In the genomic region with DNA sequence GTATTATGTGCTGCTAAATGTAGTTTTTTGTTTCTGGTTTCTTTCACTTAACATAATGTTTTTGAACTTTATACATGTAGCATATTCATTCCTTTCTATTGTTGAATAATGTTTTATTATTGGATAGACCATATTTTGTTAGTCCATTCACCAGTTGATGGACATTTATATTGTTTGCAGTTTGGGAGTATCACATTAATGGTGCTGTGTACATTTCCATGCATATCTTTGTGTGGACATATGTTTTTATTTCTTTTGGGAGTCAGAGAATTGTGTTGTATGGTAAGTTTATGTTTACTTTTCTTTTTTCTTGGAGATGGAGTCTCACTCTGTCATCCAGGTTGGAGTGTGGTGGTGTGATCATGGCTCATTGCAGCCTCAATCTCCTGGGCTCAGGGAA, we compare ENCODE assay signal across 38 cellular contexts.
"Had no signal": no experiment of that assay in that cellular context is flagged by ENCODE, and none has a peak within 500 bp of the region (broad histone marks: within the 10 kb centered on the region; RNA-seq: fewer than 3 reads in every experiment).

No MANE protein-coding gene starts in this region.

- H3K36me3 Mint-ChIP-seq: activated naive CD8-positive, alpha-beta T cell treated with anti-CD3 and anti-CD28 coated beads, Interleukin-2, amount 10 ng/mL, durations not matched to agents 7 days and 5 days had no signal

- H3K4me3 ChIP-seq: ascending aorta, cardiac muscle cell, PC-9 had no signal

- FAIRE-seq: RCC 7860 had no signal

- ATAC-seq: activated CD8-positive, alpha-beta T cell treated with anti-CD3 and anti-CD28 coated beads for 36 hours; Right ventricle myocardium inferior; SK-N-SH treated with all-trans-retinoic acid at 6 μM for 48 hours had no signal

- H3K36me3 ChIP-seq: ascending aorta, cardiac muscle cell had no signal

- H3K27ac Mint-ChIP-seq: activated B cell treated with CpG ODN at 0.5 μM for 24 hours; activated CD8-positive, alpha-beta T cell treated with anti-CD3 and anti-CD28 coated beads for 36 hours; activated naive CD4-positive, alpha-beta T cell treated with anti-CD3 and anti-CD28 coated beads, Interleukin-2, amount 50 U/mL, for 24 hours; activated naive CD8-positive, alpha-beta T cell treated with anti-CD3 and anti-CD28 coated beads, Interleukin-2, amount 10 ng/mL, durations not matched to agents 7 days and 5 days; activated T-helper 2 cell treated with anti-CD3 and anti-CD28 coated beads, Interferon-gamma antibody, Interleukin-2, Interleukin-4, amounts not matched to agents 10 μg/mL and 5 μg/mL and 100 μg/mL, durations not matched to agents 14 hours and 24 hours and 36 hours had no signal

- H3K9me3 Mint-ChIP-seq: activated CD8-positive, alpha-beta T cell treated with anti-CD3 and anti-CD28 coated beads for 36 hours; central memory CD8-positive, alpha-beta T cell had no signal

- H2AFZ ChIP-seq: PC-9 had no signal

- H3K27me3 Mint-ChIP-seq: activated B cell treated with CpG ODN at 0.5 μM for 24 hours; activated CD8-positive, alpha-beta T cell treated with anti-CD3 and anti-CD28 coated beads for 36 hours; activated naive CD4-positive, alpha-beta T cell treated with anti-CD3 and anti-CD28 coated beads, Interleukin-2, amount 50 U/mL, for 24 hours; activated naive CD8-positive, alpha-beta T cell treated with anti-CD3 and anti-CD28 coated beads, Interleukin-2, amount 10 ng/mL, durations not matched to agents 7 days and 5 days; central memory CD8-positive, alpha-beta T cell had no signal

- H3K4me1 Mint-ChIP-seq: activated naive CD4-positive, alpha-beta T cell treated with anti-CD3 and anti-CD28 coated beads, Interleukin-2, amount 50 U/mL, for 24 hours; activated naive CD8-positive, alpha-beta T cell treated with anti-CD3 and anti-CD28 coated beads, Interleukin-2, amount 10 ng/mL, durations not matched to agents 7 days and 5 days; central memory CD8-positive, alpha-beta T cell had no signal

- H3K27ac ChIP-seq: ascending aorta, cardiac muscle cell, PC-9, RWPE1, VCaP had no signal

- DNase-seq: activated B cell treated with CpG ODN at 0.5 μM for 24 hours; activated CD4-positive, alpha-beta T cell treated with anti-CD3 and anti-CD28 coated beads for 48 hours; activated CD4-positive, CD25-positive, alpha-beta regulatory T cell treated with anti-CD3 and anti-CD28 coated beads, Interleukin-2, amount 50 U/mL, for 72 hours; activated CD8-positive, alpha-beta T cell treated with anti-CD3 and anti-CD28 coated beads for 36 hours; activated gamma-delta T cell; activated naive CD4-positive, alpha-beta T cell treated with Interleukin-2 at 50 U/mL for 16 hours; activated naive CD8-positive, alpha-beta T cell treated with anti-CD3 and anti-CD28 coated beads, Interleukin-2, amount 10 ng/mL, durations not matched to agents 7 days and 5 days; activated T-cell treated with anti-CD3 and anti-CD28 coated beads, Interleukin-2, amount 50 U/mL, for 1 hour; amygdala; MM.1S; MV-4-11; NCI-H1092; NCI-H1417; NCI-H146; NCI-H187; NCI-H2029 treated with DMSO at 0.1 percent for 48 hours; NCI-H2107; NCI-H2171; NCI-H510A; NCI-H526; NCI-H748 treated with DMSO at 0.1 percent for 48 hours; NK-92 treated with Interleukin-12 subunit alpha and Interleukin-12 subunit beta, amount 100 ng/mL, for 24 hours; PC-9; SIG-M5; SW 1271; T-helper 1 cell; T-helper 2 cell; T-helper 9 cell had no signal

- H3K4me2 ChIP-seq: PC-9 had no signal

- H3K4me1 ChIP-seq: ascending aorta had no signal

- H3K27me3 ChIP-seq: ascending aorta, cardiac muscle cell had no signal

- H3K4me3 Mint-ChIP-seq: activated B cell treated with CpG ODN at 0.5 μM for 24 hours; activated CD8-positive, alpha-beta T cell treated with anti-CD3 and anti-CD28 coated beads for 36 hours; activated naive CD4-positive, alpha-beta T cell treated with anti-CD3 and anti-CD28 coated beads, Interleukin-2, amount 50 U/mL, for 24 hours; activated naive CD8-positive, alpha-beta T cell treated with anti-CD3 and anti-CD28 coated beads, Interleukin-2, amount 10 ng/mL, durations not matched to agents 7 days and 5 days; central memory CD8-positive, alpha-beta T cell had no signal
